8 cellular contexts compared by ENCODE assay signal in genomic region chr3:165195628-165196576, GRCh38. TPM values are rescaled to one million over a fixed set of nuclear protein-coding genes. Genes with fewer than 3 reads are reported as not detected.
DNase-seq lines count a peak whose midpoint lies in the region; ATAC-seq and TF ChIP-seq lines count a peak whose summit lies in the region.

Gene SLITRK3 (minus strand): TSS chr3:165196384. CDS start chr3:165190830, 5,554 bp downstream.

- ATAC-seq in GM19463 (IDR thresholded peaks at IDR 0.05; ENCODE audit: unreplicated experiment): no peak

- H3K27me3 ChIP-seq in cardiac muscle cell (peaks cover 79% of the 10 kb centered on the region), colonic mucosa (peaks cover 41% of the 10 kb centered on the region), vagina (peaks cover 4% of the 10 kb centered on the region)

- H3K27ac ChIP-seq in cardiac muscle cell: no peak within 1 kb of the TSS
- no peak within 1 kb of the TSS for H3K27ac ChIP-seq in colonic mucosa
- H3K27ac ChIP-seq in vagina: no peak within 1 kb of the TSS

- H3K9me3 ChIP-seq in cardiac muscle cell (ENCODE audit: low read depth) (no peaks in the 10 kb centered on the region), colonic mucosa (no peaks in the 10 kb centered on the region), vagina (no peaks in the 10 kb centered on the region)

- H3K36me3 ChIP-seq in cardiac muscle cell (no peaks in the 10 kb centered on the region), colonic mucosa (no peaks in the 10 kb centered on the region), vagina (no peaks in the 10 kb centered on the region)

- DNase-seq in cardiac muscle cell (ENCODE audit: low read depth in 1 of 2, low spot score in 1 of 2) (peak in 1 of 2 donors; percentile 19), cardiac septum (ENCODE audit: low spot score) (no peak), colonic mucosa (no peak), midbrain (lab: John Stamatoyannopoulos, UW) (peak; percentile 26), vagina (ENCODE audit: extremely low spot score in 2 of 2) (no peak), OCI-M1 (lab: John Stamatoyannopoulos, UW) (no peak), LoVo (ENCODE audit: low spot score) (no peak)

- H3K9ac ChIP-seq in colonic mucosa (ENCODE audit: low read depth in 2 of 2, low read length in 2 of 2): peak within 1 kb of the TSS in 1 of 2 donors; percentile 1

- H3K4me3 ChIP-seq in cardiac muscle cell (peak within 1 kb of the TSS; percentile 52), colonic mucosa (peak within 1 kb of the TSS; percentile 39), vagina (peak within 1 kb of the TSS; percentile 41 to 50)

- no peak for TF ChIP-seq POLR2A in vagina (IDR thresholded peaks at IDR 0.05)

- H3K4me1 ChIP-seq in cardiac muscle cell (ENCODE audit: low read depth) (peaks cover 13% of the 10 kb centered on the region), colonic mucosa (peaks cover 3% of the 10 kb centered on the region), vagina (peaks cover 36% of the 10 kb centered on the region)

- intact Hi-C loops in cardiac septum (cut with DNase I): no loop called here
- intact Hi-C loops in colonic mucosa (cut with DNase I): no loop called here
- intact Hi-C loops in vagina (cut with DNase I): no loop called here

- no peak for TF ChIP-seq CTCF in cardiac muscle cell (IDR thresholded peaks at IDR 0.05; ENCODE audit: low read depth, low read length)
- TF ChIP-seq CTCF in colonic mucosa (IDR thresholded peaks at IDR 0.05): no peak
- TF ChIP-seq CTCF in vagina (IDR thresholded peaks at IDR 0.05): no peak

RNA-seq across cellular contexts. Expression of gene SLITRK3, which starts in this region (rescaled TPM):
- total RNA-seq in cardiac muscle cell (0.18 TPM in 2 replicates), cardiac septum (not detected), colonic mucosa (under 1 TPM; 0.17 to 0.48 TPM), vagina (2.9 TPM)
- 0.24 TPM in 1 of 2 replicates, not detected in the other for polyA plus RNA-seq in cardiac muscle cell
